In genomic region chr12:122981587-122982493, GRCh38 we compare ENCODE assay signal across 8 cellular contexts. TPM values are rescaled to one million over a fixed set of nuclear protein-coding genes. Genes with fewer than 3 reads are reported as not detected.
A peak's percentile ranks its signal among the peaks of the same experiment; 100 is the strongest.
DNase-seq lines count a peak whose midpoint lies in the region; ATAC-seq and TF ChIP-seq lines count a peak whose summit lies in the region.

No MANE protein-coding gene starts in this region.

- peaks cover 23% of the 10 kb centered on the region for H3K79me2 ChIP-seq in Karpas-422 (ENCODE audit: low read length)
- H3K79me2 ChIP-seq in mammary epithelial cell (ENCODE audit: insufficient read depth, low read length): peaks cover 47% of the 10 kb centered on the region

- 63% methylated on average over 23 of the region's 26 CpGs for WGBS in mammary epithelial cell (ENCODE audit: low coverage, missing lambda C conversion rate)

- dilution Hi-C loops in mammary epithelial cell (cut with HindIII; ENCODE audit: low sequenced_read_pairs): no loop called here

- CTCF ChIA-PET in mammary epithelial cell (lab: Charles Lee; ENCODE audit: low non-redundant PET): interaction anchor here (0.5 kb wide), 1 partner anchor 51 kb away, joined by 3 read pairs; no protein-coding TSS in a partner anchor

- no peaks in the 10 kb centered on the region for H3K9me2 ChIP-seq in Karpas-422 (replicated peaks; ENCODE audit: insufficient read depth, low read length)

- H3K4me1 ChIP-seq in Karpas-422 (ENCODE audit: low read length) (peaks cover 33% of the 10 kb centered on the region), mammary epithelial cell (ENCODE audit: insufficient read depth, low read length) (peaks cover 36% of the 10 kb centered on the region), muscle layer of colon (ENCODE audit: insufficient read depth, low read length) (peaks cover 64% of the 10 kb centered on the region)

- H3K9me3 ChIP-seq in Karpas-422 (ENCODE audit: low read length) (no peaks in the 10 kb centered on the region), mammary epithelial cell (replicated peaks; ENCODE audit: insufficient read depth, low read length) (no peaks in the 10 kb centered on the region), muscle layer of colon (ENCODE audit: low read length) (no peaks in the 10 kb centered on the region)

- DNase-seq in AG10803 (ENCODE audit: low read depth) (no peak), Karpas-422 (peak; percentile 60), mammary epithelial cell (no peak), amniotic stem cell (lab: John Stamatoyannopoulos, UW) (no peak)

- H3K4me3 ChIP-seq in AG10803 (ENCODE audit: low read length) (peak overlapping the region; percentile 87), Karpas-422 (ENCODE audit: low read length) (peak overlapping the region; percentile 70), mammary epithelial cell (replicated peaks in 1 of 3; ENCODE audit: insufficient read depth in 1 of 3, low read depth in 2 of 3, low read length in 3 of 3) (peak overlapping the region; percentile 79 to 93 (median 90)), muscle layer of colon (ENCODE audit: low read depth in 1 of 2, low read length in 2 of 2) (peak overlapping the region; percentile 87 to 96)

- H3K27ac ChIP-seq in Karpas-422 (ENCODE audit: low read length) (peak overlapping the region; percentile 49; the same call in 1 of the 2 replicates), mammary epithelial cell (ENCODE audit: insufficient read depth, low read depth, low read length) (no peak overlapping the region), muscle layer of colon (ENCODE audit: low read depth, low read length) (peak overlapping the region; percentile 88)

- ATAC-seq in GM18873 (IDR thresholded peaks at IDR 0.05; ENCODE audit: low FRiP score, unreplicated experiment): no peak
- no peak for ATAC-seq in HG03460 (IDR thresholded peaks at IDR 0.05; ENCODE audit: unreplicated experiment)
- no peak for ATAC-seq in GM19035 (IDR thresholded peaks at IDR 0.05; ENCODE audit: unreplicated experiment)

- H3K4me2 ChIP-seq in Karpas-422 (ENCODE audit: low read depth, low read length, poor library complexity, severe bottlenecking): peak overlapping the region; percentile 80
- H3K4me2 ChIP-seq in mammary epithelial cell (ENCODE audit: insufficient read depth, low read depth, low read length): peak overlapping the region; percentile 93

- H3K9ac ChIP-seq in Karpas-422 (ENCODE audit: low read length): peak overlapping the region; percentile 78
- peak overlapping the region; percentile 70 for H3K9ac ChIP-seq in mammary epithelial cell (ENCODE audit: insufficient read depth, low read length)
- peak overlapping the region; percentile 76 for H3K9ac ChIP-seq in muscle layer of colon (ENCODE audit: low read length)

- BruUV-seq in mammary epithelial cell (replicated peaks; lab: Mats Ljungman, UMichigan): no TSS peak

- no peak for TF ChIP-seq CTCF in AG10803 (conservative IDR thresholded peaks at IDR 0.05; ENCODE audit: low read length)
- no peak for TF ChIP-seq CTCF in mammary epithelial cell (conservative IDR thresholded peaks at IDR 0.05 in 1 of 2, IDR thresholded peaks at IDR 0.05 in 1 of 2; ENCODE audit: extremely low read depth in 1 of 2, insufficient read depth in 1 of 2, low read depth in 1 of 2, low read length in 2 of 2)

- H3K36me3 ChIP-seq in Karpas-422 (ENCODE audit: insufficient read depth, low read length): peaks cover 13% of the 10 kb centered on the region; the same call in 1 of the 2 replicates
- H3K36me3 ChIP-seq in mammary epithelial cell (ENCODE audit: insufficient read depth, low read length): no peaks in the 10 kb centered on the region
- H3K36me3 ChIP-seq in muscle layer of colon (ENCODE audit: insufficient read depth, low read length): peaks cover 12% of the 10 kb centered on the region

- intact Hi-C loops in mammary epithelial cell (cut with micrococcal nuclease): no loop called here

- in situ Hi-C loops in mammary epithelial cell (cut with MboI; ENCODE audit: low sequenced_read_pairs in 2 of 2): no loop called here

- H4K20me1 ChIP-seq in Karpas-422 (ENCODE audit: insufficient read depth, low read depth, low read length) (peaks cover 22% of the 10 kb centered on the region), mammary epithelial cell (ENCODE audit: insufficient read depth, low read length) (no peaks in the 10 kb centered on the region)

- no peaks in the 10 kb centered on the region for H3K27me3 ChIP-seq in Karpas-422 (ENCODE audit: low read length)
- H3K27me3 ChIP-seq in mammary epithelial cell (ENCODE audit: insufficient read depth, low read length): no peaks in the 10 kb centered on the region
- no peaks in the 10 kb centered on the region for H3K27me3 ChIP-seq in muscle layer of colon (ENCODE audit: control insufficient read depth in 1 of 2, insufficient read depth in 2 of 2, low read length in 2 of 2)

- H2AFZ ChIP-seq in Karpas-422 (ENCODE audit: low read length): no peak overlapping the region
- no peak overlapping the region for H2AFZ ChIP-seq in mammary epithelial cell (ENCODE audit: low read depth, low read length)

RNA-seq across cellular contexts. Expression of gene ARL6IP4, which starts 1.4 kb away (rescaled TPM):
- 85.1 and 210 TPM in 2 replicates for total RNA-seq in Karpas-422 (2014; rRNA removed; shearing (Covaris generic); ENCODE audit: low replicate concordance)
- 100 to 1,000 TPM in 1 of 2 donors, 10 to 100 TPM in 1; 70.2 to 166 TPM for total RNA-seq in mammary epithelial cell
- polyA plus RNA-seq in mammary epithelial cell: 183 TPM
- 171 TPM for polyA minus RNA-seq in mammary epithelial cell

RNA-seq across cellular contexts. Expression of gene OGFOD2, which starts 6.8 kb away (rescaled TPM):
- total RNA-seq in Karpas-422 (2014; rRNA removed; shearing (Covaris generic); ENCODE audit: low replicate concordance): 8.5 and 28.8 TPM in 2 replicates
- total RNA-seq in mammary epithelial cell: 10 to 100 TPM in 1 of 2 donors, 1 to 10 TPM in 1; 8.2 to 16.2 TPM
- polyA plus RNA-seq in mammary epithelial cell: 13.6 TPM
- polyA minus RNA-seq in mammary epithelial cell: 18.9 TPM

RNA-seq across cellular contexts. Expression of gene ABCB9, which starts 15.6 kb away (rescaled TPM):
- 1.5 and 3.7 TPM in 2 replicates for total RNA-seq in Karpas-422 (2014; rRNA removed; shearing (Covaris generic); ENCODE audit: low replicate concordance)
- 10 to 100 TPM; 11.2 to 15.5 TPM for total RNA-seq in mammary epithelial cell
- 15.2 TPM for polyA plus RNA-seq in mammary epithelial cell
- polyA minus RNA-seq in mammary epithelial cell: 12.7 TPM
